23 cellular contexts compared by ENCODE assay signal in genomic region chr7:107900496-107900895, GRCh38. TPM values are rescaled to one million over a fixed set of nuclear protein-coding genes. Genes with fewer than 3 reads are reported as not detected.
DNase-seq lines count a peak whose midpoint lies in the region; ATAC-seq, FAIRE-seq and TF ChIP-seq lines count a peak whose summit lies in the region.
"Had no signal": no experiment of that assay in that cellular context is flagged by ENCODE, and none has a peak within 500 bp of the region (broad histone marks: within the 10 kb centered on the region; RNA-seq: fewer than 3 reads in every experiment).

No MANE protein-coding gene starts in this region.

- no peak overlapping the region for H3K9ac ChIP-seq in GM12878 (ENCODE audit: control insufficient read depth, insufficient read depth, low read length)

- CTCF ChIA-PET in CD8-positive, alpha-beta T cell (lab: Charles Lee): interaction anchor here (1.2 kb wide), 1 partner anchor 10 kb away, joined by 3 read pairs; the partner anchor contains the start of gene DLD
- CTCF ChIA-PET in GM12878 (lab: Yijun Ruan, JAX): interaction anchor here (1.1 to 1.5 kb wide), 3 partner anchors 18 to 26 kb away, joined by 3 to 6 read pairs (median 4); no protein-coding TSS in a partner anchor
- CTCF ChIA-PET in naive thymus-derived CD4-positive, alpha-beta T cell (lab: Charles Lee): no interaction called here

- no peak overlapping the region for H2AFZ ChIP-seq in GM12878 (ENCODE audit: control insufficient read depth, low read depth, low read length)
- H2AFZ ChIP-seq: PC-9 had no signal

- no peak overlapping the region for H3K4me3 ChIP-seq in CD8-positive, alpha-beta T cell (ENCODE audit: low read depth, low read length)
- H3K4me3 ChIP-seq in GM12878: no peak overlapping the region
- H3K4me3 ChIP-seq in naive thymus-derived CD4-positive, alpha-beta T cell (ENCODE audit: low read length): no peak overlapping the region
- H3K4me3 ChIP-seq: PC-9, SJCRH30 had no signal

- H3K4me1 Mint-ChIP-seq in activated naive CD8-positive, alpha-beta T cell (ENCODE audit: low read depth): peaks cover 48% of the 10 kb centered on the region
- peaks cover 30% of the 10 kb centered on the region for H3K4me1 Mint-ChIP-seq in activated naive CD8-positive, alpha-beta T cell treated with anti-CD3 and anti-CD28 coated beads, Interleukin-2, amount 50 U/mL, for 24 hours
- H3K4me1 Mint-ChIP-seq in CD8-positive, alpha-beta T cell (ENCODE audit: low read depth): peaks cover 51% of the 10 kb centered on the region
- peaks cover 24 to 68% (median 48%) of the 10 kb centered on the region in 7 donors for H3K4me1 Mint-ChIP-seq in naive thymus-derived CD4-positive, alpha-beta T cell

- no peak for TF ChIP-seq EP300 in GM12878 (IDR thresholded peaks at IDR 0.05; ENCODE audit: borderline replicate concordance in 1 of 2, control insufficient read depth in 1 of 2, low read depth in 2 of 2, low read length in 2 of 2)

- FAIRE-seq in GM12878 (lab: Jason Lieb, UNC): no peak

- H3K4me3 Mint-ChIP-seq in activated naive CD8-positive, alpha-beta T cell: no peak overlapping the region
- H3K4me3 Mint-ChIP-seq in activated naive CD8-positive, alpha-beta T cell treated with anti-CD3 and anti-CD28 coated beads, Interleukin-2, amount 50 U/mL, for 24 hours: no peak overlapping the region
- H3K4me3 Mint-ChIP-seq in CD8-positive, alpha-beta T cell: no peak overlapping the region
- H3K4me3 Mint-ChIP-seq in naive thymus-derived CD4-positive, alpha-beta T cell: peak overlapping the region in 2 of 10 donors; percentile 6 to 37

- H3K4me1 ChIP-seq in CD8-positive, alpha-beta T cell (ENCODE audit: insufficient read depth, low read length): peaks cover 19% of the 10 kb centered on the region
- no peaks in the 10 kb centered on the region for H3K4me1 ChIP-seq in GM12878 (ENCODE audit: control insufficient read depth, insufficient read depth, low read length)
- no peaks in the 10 kb centered on the region for H3K4me1 ChIP-seq in naive thymus-derived CD4-positive, alpha-beta T cell (ENCODE audit: control insufficient read depth in 2 of 2, insufficient read depth in 2 of 2, low read length in 2 of 2)
- H3K4me1 ChIP-seq: SJCRH30 had no signal

- peaks cover 40% of the 10 kb centered on the region for H3K79me2 ChIP-seq in GM12878 (ENCODE audit: control insufficient read depth, insufficient read depth, low read length)

- no peaks in the 10 kb centered on the region for H3K27me3 Mint-ChIP-seq in activated naive CD8-positive, alpha-beta T cell
- H3K27me3 Mint-ChIP-seq in activated naive CD8-positive, alpha-beta T cell treated with anti-CD3 and anti-CD28 coated beads, Interleukin-2, amount 50 U/mL, for 24 hours: no peaks in the 10 kb centered on the region
- H3K27me3 Mint-ChIP-seq in CD8-positive, alpha-beta T cell (ENCODE audit: low read depth): no peaks in the 10 kb centered on the region
- H3K27me3 Mint-ChIP-seq in naive thymus-derived CD4-positive, alpha-beta T cell: no peaks in the 10 kb centered on the region

- no peaks in the 10 kb centered on the region for H3K9me3 Mint-ChIP-seq in activated naive CD8-positive, alpha-beta T cell (ENCODE audit: low read depth)
- H3K9me3 Mint-ChIP-seq in activated naive CD8-positive, alpha-beta T cell treated with anti-CD3 and anti-CD28 coated beads, Interleukin-2, amount 50 U/mL, for 24 hours: no peaks in the 10 kb centered on the region
- no peaks in the 10 kb centered on the region for H3K9me3 Mint-ChIP-seq in CD8-positive, alpha-beta T cell
- no peaks in the 10 kb centered on the region for H3K9me3 Mint-ChIP-seq in naive thymus-derived CD4-positive, alpha-beta T cell

- intact Hi-C loops in CD8-positive, alpha-beta T cell (cut with DNase I, micrococcal nuclease): no loop called here
- intact Hi-C loops in GM12878 (cut with micrococcal nuclease; ENCODE audit: unreplicated experiment): no loop called here
- intact Hi-C loops in naive thymus-derived CD4-positive, alpha-beta T cell (cut with micrococcal nuclease): loop anchor here in 1 of 2 donors (1.0 kb wide), 1 partner anchor 8 kb away; no protein-coding TSS in a partner anchor

- no TSS peak for BruUV-seq in GM12878 (replicated peaks; lab: Mats Ljungman, UMichigan)

- no peaks in the 10 kb centered on the region for H3K27me3 ChIP-seq in CD8-positive, alpha-beta T cell (ENCODE audit: insufficient read depth, low read length)
- H3K27me3 ChIP-seq in GM12878 (replicated peaks in 1 of 2; ENCODE audit: control insufficient read depth in 2 of 2, insufficient read depth in 2 of 2, low read length in 1 of 2): no peaks in the 10 kb centered on the region
- H3K27me3 ChIP-seq in naive thymus-derived CD4-positive, alpha-beta T cell (ENCODE audit: control insufficient read depth in 2 of 2, insufficient read depth in 2 of 2, low read length in 2 of 2): no peaks in the 10 kb centered on the region
- H3K27me3 ChIP-seq: SJCRH30 had no signal

- no peak for TF ChIP-seq RAD21 in GM12878 (IDR thresholded peaks at IDR 0.05; ENCODE audit: insufficient read depth, low read depth, low read length)

- POLR2A ChIA-PET in CD8-positive, alpha-beta T cell (lab: Charles Lee): no interaction called here
- POLR2A ChIA-PET in GM12878 (lab: Charles Lee): no interaction called here
- POLR2A ChIA-PET in naive thymus-derived CD4-positive, alpha-beta T cell (lab: Charles Lee): no interaction called here

- in situ Hi-C loops in GM12878 (cut with MboI): no loop called here

- TF ChIP-seq POLR2A in GM12878 (IDR thresholded peaks at IDR 0.05; ENCODE audit: low read depth, low read length): no peak

- H3K27ac Mint-ChIP-seq in activated naive CD8-positive, alpha-beta T cell: peak overlapping the region; percentile 2
- no peak overlapping the region for H3K27ac Mint-ChIP-seq in activated naive CD8-positive, alpha-beta T cell treated with anti-CD3 and anti-CD28 coated beads, Interleukin-2, amount 50 U/mL, for 24 hours
- peak overlapping the region; percentile 7 for H3K27ac Mint-ChIP-seq in CD8-positive, alpha-beta T cell
- H3K27ac Mint-ChIP-seq in naive thymus-derived CD4-positive, alpha-beta T cell: peak overlapping the region in 5 of 9 donors; percentile 7 to 71 (median 56)

- no peaks in the 10 kb centered on the region for H3K9me3 ChIP-seq in CD8-positive, alpha-beta T cell (ENCODE audit: low read length)
- H3K9me3 ChIP-seq in GM12878 (replicated peaks; ENCODE audit: control insufficient read depth, insufficient read depth, low read length): no peaks in the 10 kb centered on the region; the same call in 2 of the 3 replicates
- no peaks in the 10 kb centered on the region for H3K9me3 ChIP-seq in naive thymus-derived CD4-positive, alpha-beta T cell (ENCODE audit: control insufficient read depth in 2 of 3, low read length in 3 of 3)
- H3K9me3 ChIP-seq: SJCRH30 had no signal

- no peak overlapping the region for H3K27ac ChIP-seq in CD8-positive, alpha-beta T cell (ENCODE audit: low read depth, low read length)
- no peak overlapping the region for H3K27ac ChIP-seq in GM12878 (ENCODE audit: control insufficient read depth, insufficient read depth)
- H3K27ac ChIP-seq in naive thymus-derived CD4-positive, alpha-beta T cell (ENCODE audit: low read depth, low read length): no peak overlapping the region
- H3K27ac ChIP-seq: PC-9, SJCRH30 had no signal

- no peak for ATAC-seq in activated naive CD8-positive, alpha-beta T cell treated with anti-CD3 and anti-CD28 coated beads, Interleukin-2, amount 50 U/mL, for 24 hours
- ATAC-seq in CD8-positive, alpha-beta T cell: no peak
- ATAC-seq in GM12878: no peak
- no peak for ATAC-seq in naive thymus-derived CD4-positive, alpha-beta T cell
- ATAC-seq: HCT116, Right ventricle myocardium inferior, SK-N-SH treated with all-trans-retinoic acid at 6 μM for 48 hours had no signal

- SMC1A ChIA-PET in GM12878 (lab: Charles Lee; ENCODE audit: uncharacterized antibody, unreplicated experiment): interaction anchor here (1.5 to 3.1 kb wide), 3 partner anchors 8 to 24 kb away, joined by 6 to 12 read pairs (median 10); partner anchors contain the start of gene DLD

- no peak overlapping the region for H3K4me2 ChIP-seq in GM12878 (ENCODE audit: control insufficient read depth, insufficient read depth)
- H3K4me2 ChIP-seq: PC-9 had no signal

- TF ChIP-seq CTCF in CD8-positive, alpha-beta T cell (IDR thresholded peaks at IDR 0.05): no peak
- TF ChIP-seq CTCF in GM12878 (IDR thresholded peaks at IDR 0.05 in 2 of 3, conservative IDR thresholded peaks at IDR 0.05 in 1 of 3; ENCODE audit: control insufficient read depth in 2 of 3, extremely low read depth in 1 of 3, insufficient read depth in 1 of 3, low read depth in 3 of 3, low read length in 3 of 3): no peak

- H4K20me1 ChIP-seq in GM12878 (ENCODE audit: control insufficient read depth, insufficient read depth): no peaks in the 10 kb centered on the region

- RAD21 ChIA-PET in GM12878 (lab: Charles Lee; ENCODE audit: unreplicated experiment): interaction anchor here (0.8 to 1.4 kb wide), 2 partner anchors 17 to 26 kb away, joined by 3 read pairs; no protein-coding TSS in a partner anchor

- H3K36me3 Mint-ChIP-seq in activated naive CD8-positive, alpha-beta T cell: peaks cover 5% of the 10 kb centered on the region
- H3K36me3 Mint-ChIP-seq in activated naive CD8-positive, alpha-beta T cell treated with anti-CD3 and anti-CD28 coated beads, Interleukin-2, amount 50 U/mL, for 24 hours (ENCODE audit: low read depth): peaks cover 29% of the 10 kb centered on the region
- H3K36me3 Mint-ChIP-seq in CD8-positive, alpha-beta T cell: peaks cover 63% of the 10 kb centered on the region
- H3K36me3 Mint-ChIP-seq in naive thymus-derived CD4-positive, alpha-beta T cell: peaks cover 5 to 38% (median 23%) of the 10 kb centered on the region in 5 donors

- no peak for DNase-seq in activated naive CD8-positive, alpha-beta T cell treated with anti-CD3 and anti-CD28 coated beads, Interleukin-2, amount 50 U/mL, for 24 hours
- DNase-seq in CD8-positive, alpha-beta T cell: no peak
- no peak for DNase-seq in GM12878 (ENCODE audit: low read depth, low spot score)
- no peak for DNase-seq in naive thymus-derived CD4-positive, alpha-beta T cell
- no peak for DNase-seq in cerebellar cortex (ENCODE audit: low spot score)
- no peak for DNase-seq in NCI-H1048 (lab: John Stamatoyannopoulos, UW)
- no peak for DNase-seq in HT-29 (ENCODE audit: low spot score)
- DNase-seq: C1 segment of cervical spinal cord, DMS153, DND-41, IMR-90, MV-4-11, NCI-H1105 treated with DMSO at 0.1 percent for 48 hours, NCI-H146, NCI-H2029, NCI-H2227 treated with DMSO at 0.1 percent for 48 hours, NCI-H526 treated with DMSO at 0.1 percent for 48 hours, PC-9, SJCRH30 had no signal

- WGBS in GM12878 (ENCODE audit: insufficient coverage, insufficient replicate concordance, low lambda C conversion rate, missing lambda C conversion rate): 94% methylated on average over 1 of the region's 1 CpG

- peaks cover 28% of the 10 kb centered on the region for H3K36me3 ChIP-seq in CD8-positive, alpha-beta T cell (ENCODE audit: insufficient read depth, low read length)
- H3K36me3 ChIP-seq in GM12878 (ENCODE audit: control insufficient read depth in 2 of 2, insufficient read depth in 2 of 2, low read length in 1 of 2): peaks cover 0 to 18% of the 10 kb centered on the region in 2 experiments; a peak in 2 of 4 replicates
- H3K36me3 ChIP-seq in naive thymus-derived CD4-positive, alpha-beta T cell (ENCODE audit: control insufficient read depth in 2 of 3, insufficient read depth in 3 of 3, low read length in 3 of 3): peaks cover 9 to 26% (median 10%) of the 10 kb centered on the region in 3 experiments

RNA-seq across cellular contexts. Expression of gene DLD, which starts 9.5 kb away (rescaled TPM):
- 10 to 100 TPM; 83.5 to 85.9 TPM for total RNA-seq in CD8-positive, alpha-beta T cell
- total RNA-seq in GM12878 (2013; cell fraction: nucleolus; rRNA removed): 165 and 179 TPM in 2 replicates
- total RNA-seq in GM12878 (2014; rRNA removed) (62.7 and 78.9 TPM in 2 replicates), GM12878 (2014; rRNA removed; fragmentation: Illumina TruSeq; extraction: Trizol) (80.6 and 82.9 TPM in 2 replicates), GM12878 (2021) (94.2 and 97.6 TPM in 2 replicates)
- 52.1 TPM for polyA plus RNA-seq in GM12878 (2011; ENCODE audit: low read depth)
- polyA plus RNA-seq in GM12878 (2011; rRNA removed) (175 and 282 TPM in 2 replicates), GM12878 (2014; fragmentation: Illumina TruSeq; extraction: Trizol) (314 and 369 TPM in 2 replicates), GM12878 (2014; fragmentation: Nextera tagmentation; extraction: Ambion mirVana) (100 to 1,000 TPM; 147 to 215 TPM), GM12878 (2014; rRNA removed) (109 and 133 TPM in 2 replicates), GM12878 (2016; fragmentation: Nextera tagmentation; extraction: Ambion mirVana) (100 to 1,000 TPM; 192 to 196 TPM)
- polyA plus RNA-seq in GM12878 (2011; cell fraction: cytosol; rRNA removed): 107 and 180 TPM in 2 replicates
- 113 and 159 TPM in 2 replicates for polyA plus RNA-seq in GM12878 (2011; cell fraction: nucleus; rRNA removed)
- 74.2 and 108 TPM in 2 replicates for polyA plus RNA-seq in GM12878 (2012)
- 156 and 216 TPM in 2 replicates for polyA minus RNA-seq in GM12878 (2011; rRNA and poly(A)+ RNA removed)
- polyA minus RNA-seq in GM12878 (2011; cell fraction: cytosol; rRNA and poly(A)+ RNA removed): 25.8 and 41.4 TPM in 2 replicates
- polyA minus RNA-seq in GM12878 (2011; cell fraction: nucleus; rRNA and poly(A)+ RNA removed): 31.9 and 55.5 TPM in 2 replicates
- total RNA-seq in naive thymus-derived CD4-positive, alpha-beta T cell: 10 to 100 TPM; 44.5 to 69.3 (median 53.7) TPM
- polyA plus RNA-seq in naive thymus-derived CD4-positive, alpha-beta T cell: 10 to 100 TPM; 50.8 to 72.4 TPM
- total RNA-seq in HT-29 (2014; rRNA removed; shearing (Covaris generic)): 32.8 and 36.0 TPM in 2 replicates
